ENCODE assay signal across 9 cellular contexts in the genomic region with DNA sequence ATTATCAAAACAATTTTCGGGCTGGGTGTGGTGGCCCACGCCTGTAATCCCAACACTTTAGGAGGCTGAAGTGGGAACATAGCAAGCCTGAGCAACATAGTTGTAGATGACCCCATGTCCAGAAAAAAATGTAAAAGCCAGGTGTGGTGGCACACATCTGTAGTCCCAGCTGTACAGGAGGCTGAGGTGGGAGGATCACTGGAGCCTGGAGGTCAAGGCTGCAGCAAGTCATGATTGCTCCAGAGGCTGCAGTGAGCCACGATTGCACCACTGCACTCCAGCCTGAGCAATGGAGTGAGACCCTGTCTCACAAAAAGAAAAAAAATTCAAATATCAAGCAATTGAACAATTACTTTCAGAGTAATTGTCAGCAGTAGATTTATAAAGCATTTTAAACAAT. TPM values are rescaled to one million over a fixed set of nuclear protein-coding genes. Genes with fewer than 3 reads are reported as not detected.
"Had no signal": no experiment of that assay in that cellular context is flagged by ENCODE, and none has a peak within 500 bp of the region (broad histone marks: within the 10 kb centered on the region; RNA-seq: fewer than 3 reads in every experiment).

No MANE protein-coding gene starts in this region.

- ATAC-seq: GM23338, HCT116, K562 had no signal

- H3K4me3 ChIP-seq: GM23338, HAP-1, K562 had no signal

- FAIRE-seq: K562 had no signal

- H3K4me2 ChIP-seq: GM23338 had no signal

- H3K27ac ChIP-seq: HL-60 had no signal

- H3K9me3 ChIP-seq: HAP-1 had no signal

- DNase-seq: H7, HFFc6, IMR-90 had no signal

- H3K36me3 ChIP-seq: HAP-1 had no signal

RNA-seq across cellular contexts. Expression of gene PAQR9, which starts 8.0 kb away (rescaled TPM):
- total RNA-seq: HT1080, IMR-90 had no signal
